ENCODE assay signal across 8 cellular contexts in genomic region chr7:2757361-2757903, GRCh38.
DNase-seq lines count a peak whose midpoint lies in the region; ATAC-seq and TF ChIP-seq lines count a peak whose summit lies in the region.

No MANE protein-coding gene starts in this region.

- H3K4me3 ChIP-seq in WI38 (ENCODE audit: low read depth, low read length) = 0 out of 2 replicates have a peak overlapping the region, but pooled peaks have one; percentile 2
- peak overlapping the region in 3 of 4 donors; percentile 3 to 13 (median 7) for H3K4me3 ChIP-seq in gastrocnemius medialis
- no peak overlapping the region for H3K4me3 ChIP-seq in H7 (ENCODE audit: insufficient read depth, low read depth, low read length)

- TF ChIP-seq CTCF in WI38 (IDR thresholded peaks at IDR 0.05; ENCODE audit: low read depth, low read length) (no peak), gastrocnemius medialis (IDR thresholded peaks at IDR 0.05 in 4 of 5, conservative IDR thresholded peaks at IDR 0.05 in 1 of 5) (no peak)

- peaks cover 44 to 45% of the 10 kb centered on the region in 2 donors for H3K4me1 ChIP-seq in gastrocnemius medialis

- H3K9me3 ChIP-seq in gastrocnemius medialis = no peaks in the 10 kb centered on the region

- DNase-seq in G401 (ENCODE audit: low spot score) (peak; percentile 86), glomerular visceral epithelial cell (ENCODE audit: extremely low spot score) (peak; percentile 73), gastrocnemius medialis (peak; percentile 75 to 80), H7 (no peak), NAMALWA (ENCODE audit: low spot score) (no peak)
- no peak for DNase-seq in central memory CD4-positive, alpha-beta T cell

- TF ChIP-seq POLR2A in gastrocnemius medialis (IDR thresholded peaks at IDR 0.05) = no peak

- H3K36me3 ChIP-seq in gastrocnemius medialis (no peaks in the 10 kb centered on the region), H7 (replicated peaks; ENCODE audit: control insufficient read depth, insufficient read depth, low read length) (peaks cover 4% of the 10 kb centered on the region)

- H3K27me3 ChIP-seq in gastrocnemius medialis (no peaks in the 10 kb centered on the region), H7 (ENCODE audit: control insufficient read depth, insufficient read depth, low read length) (no peaks in the 10 kb centered on the region)

- in situ Hi-C loops in G401 (cut with HindIII; ENCODE audit: low sequenced_read_pairs) (no loop called here), gastrocnemius medialis (cut with MboI; ENCODE audit: low sequenced_read_pairs in 4 of 4) (no loop called here)

- ATAC-seq in HG03097 (IDR thresholded peaks at IDR 0.05; ENCODE audit: low FRiP score, unreplicated experiment) (peak; percentile 10), gastrocnemius medialis (peak; percentile 39 to 63)

- intact Hi-C loops in gastrocnemius medialis (cut with DNase I; ENCODE audit: low total_unique reads) = no loop called here

- peak overlapping the region; percentile 75 to 86 (median 82) for H3K27ac ChIP-seq in gastrocnemius medialis

Comparison
In these comparisons a context has a peak if more than half of its experiments do, and no peak if none do; other contexts are left out.
1. DNase-seq: peak in G401 (single experiment), glomerular visceral epithelial cell (single experiment) and gastrocnemius medialis (2 of 2); none in H7 (single experiment), NAMALWA (single experiment) and central memory CD4-positive, alpha-beta T cell (single experiment).